ENCODE assay signal across 17 cellular contexts in genomic region chr12:15364221-15365170, GRCh38. TPM values are rescaled to one million over a fixed set of nuclear protein-coding genes. Genes with fewer than 3 reads are reported as not detected.
A peak's percentile ranks its signal among the peaks of the same experiment; 100 is the strongest.
DNase-seq lines count a peak whose midpoint lies in the region; ATAC-seq, FAIRE-seq and TF ChIP-seq lines count a peak whose summit lies in the region.
"Had no signal": no experiment of that assay in that cellular context is flagged by ENCODE, and none has a peak within 500 bp of the region (broad histone marks: within the 10 kb centered on the region; RNA-seq: fewer than 3 reads in every experiment).

No MANE protein-coding gene starts in this region.

- no peak for FAIRE-seq in astrocyte (lab: Jason Lieb, UNC)
- FAIRE-seq in keratinocyte (lab: Jason Lieb, UNC): peak; percentile 51

- H3K36me3 ChIP-seq in astrocyte (ENCODE audit: insufficient read depth, low read length) (no peaks in the 10 kb centered on the region), keratinocyte (ENCODE audit: control insufficient read depth in 2 of 2, extremely low read depth in 1 of 2, insufficient read depth in 2 of 2, low read length in 2 of 2) (no peaks in the 10 kb centered on the region)
- H3K36me3 ChIP-seq: tibial nerve had no signal

- H3K4me2 ChIP-seq in astrocyte (ENCODE audit: low read length) (no peak overlapping the region), keratinocyte (ENCODE audit: control insufficient read depth, extremely low read depth, insufficient read depth, low read depth, low read length) (peak overlapping the region; percentile 14)

- no peaks in the 10 kb centered on the region for H3K4me1 Mint-ChIP-seq in astrocyte (ENCODE audit: low read depth, unreplicated experiment)
- H3K4me1 Mint-ChIP-seq: memory B cell, neural crest cell had no signal

- H3K4me1 ChIP-seq in astrocyte (ENCODE audit: insufficient read depth, low read length) (no peaks in the 10 kb centered on the region), keratinocyte (ENCODE audit: control insufficient read depth, extremely low read depth, insufficient read depth, low read length) (peaks cover 9% of the 10 kb centered on the region)

- intact Hi-C loops in Right ventricle myocardium superior (cut with DNase I): no loop called here

- no peak overlapping the region for H3K27ac Mint-ChIP-seq in astrocyte (ENCODE audit: unreplicated experiment)
- H3K27ac Mint-ChIP-seq: memory B cell had no signal

- no peaks in the 10 kb centered on the region for H3K79me2 ChIP-seq in astrocyte (ENCODE audit: insufficient read depth, low read length)
- H3K79me2 ChIP-seq in keratinocyte (ENCODE audit: control insufficient read depth, insufficient read depth, low read length): no peaks in the 10 kb centered on the region

- H3K36me3 Mint-ChIP-seq in astrocyte (ENCODE audit: low read depth, unreplicated experiment): no peaks in the 10 kb centered on the region
- H3K36me3 Mint-ChIP-seq: memory B cell had no signal

- peaks cover 3% of the 10 kb centered on the region for H3K27me3 Mint-ChIP-seq in astrocyte (ENCODE audit: low read depth, unreplicated experiment)

- H3K4me3 ChIP-seq in astrocyte (ENCODE audit: insufficient read depth, low read depth, low read length) (no peak overlapping the region), keratinocyte (ENCODE audit: control insufficient read depth in 2 of 3, extremely low read depth in 1 of 3, insufficient read depth in 2 of 3, low read depth in 1 of 3, low read length in 3 of 3) (no peak overlapping the region)
- H3K4me3 ChIP-seq: tibial nerve had no signal

- H2AFZ ChIP-seq in astrocyte (ENCODE audit: low read depth, low read length) (no peak overlapping the region), keratinocyte (ENCODE audit: control insufficient read depth, low read length) (no peak overlapping the region)

- no peaks in the 10 kb centered on the region for H3K9me1 ChIP-seq in keratinocyte (ENCODE audit: control insufficient read depth, extremely low read depth, insufficient read depth, low read length)

- H3K9ac ChIP-seq in astrocyte (ENCODE audit: low read length) (no peak overlapping the region), keratinocyte (ENCODE audit: control insufficient read depth, extremely low read depth, insufficient read depth, low read length) (no peak overlapping the region)

- H3K9me3 Mint-ChIP-seq in astrocyte (ENCODE audit: unreplicated experiment): no peaks in the 10 kb centered on the region
- H3K9me3 Mint-ChIP-seq: neural crest cell had no signal

- H4K20me1 ChIP-seq in astrocyte (ENCODE audit: insufficient read depth, low read length) (no peaks in the 10 kb centered on the region), keratinocyte (ENCODE audit: control insufficient read depth, extremely low read depth, insufficient read depth, low read length) (no peaks in the 10 kb centered on the region)

- H3K9me3 ChIP-seq in astrocyte (ENCODE audit: insufficient read depth, low read depth, low read length) (no peaks in the 10 kb centered on the region), keratinocyte (ENCODE audit: control insufficient read depth, low read depth, low read length) (no peaks in the 10 kb centered on the region)
- H3K9me3 ChIP-seq: tibial nerve had no signal

- peak; percentile 21 for DNase-seq in Daoy (ENCODE audit: low read depth)
- peak; percentile 48 for DNase-seq in NCI-H146 (lab: John Stamatoyannopoulos, UW)
- peak; percentile 73 for DNase-seq in astrocyte (ENCODE audit: low read depth)
- DNase-seq in keratinocyte (ENCODE audit: low read depth, low spot score): no peak
- no peak for DNase-seq in SKM-1 treated with dmso at 0.1 percent for 144 hours (lab: John Stamatoyannopoulos, UW; ENCODE audit: unreplicated experiment)
- DNase-seq in middle frontal gyrus (ENCODE audit: extremely low spot score, low spot score): no peak
- DNase-seq in Right ventricle myocardium superior: no peak
- DNase-seq in left lobe of liver (ENCODE audit: low spot score): no peak
- DNase-seq: MV-4-11, NCI-H2227 treated with DMSO at 0.1 percent for 48 hours, SW 1271 had no signal

- dilution Hi-C loops in keratinocyte (cut with MboI; ENCODE audit: extremely low pct_ligation_motif_present, low sequenced_read_pairs): no loop called here

- ATAC-seq in Right ventricle myocardium superior (ENCODE audit: poor library complexity): no peak
- ATAC-seq in left lobe of liver: no peak
- ATAC-seq: sciatic nerve had no signal

- H3K27me3 ChIP-seq in astrocyte (ENCODE audit: insufficient read depth, low read length): no peaks in the 10 kb centered on the region
- no peaks in the 10 kb centered on the region for H3K27me3 ChIP-seq in keratinocyte (ENCODE audit: control insufficient read depth, extremely low read depth, insufficient read depth, low read length)
- H3K27me3 ChIP-seq: tibial nerve had no signal

- H3K4me3 Mint-ChIP-seq in astrocyte (ENCODE audit: unreplicated experiment): no peak overlapping the region
- H3K4me3 Mint-ChIP-seq: memory B cell, neural crest cell had no signal

- H3K27ac ChIP-seq in astrocyte (ENCODE audit: low read depth, low read length) (no peak overlapping the region), keratinocyte (ENCODE audit: control insufficient read depth, insufficient read depth, low read length) (no peak overlapping the region)
- H3K27ac ChIP-seq: tibial nerve had no signal

- TF ChIP-seq CTCF in astrocyte (IDR thresholded peaks at IDR 0.05; ENCODE audit: insufficient read depth, low read depth, low read length) (no peak), keratinocyte (optimal IDR thresholded peaks at IDR 0.05 in 1 of 3, IDR thresholded peaks at IDR 0.05 in 1 of 3, conservative IDR thresholded peaks at IDR 0.05 in 1 of 3; ENCODE audit: extremely low read depth in 1 of 3, insufficient read depth in 2 of 3, low read length in 3 of 3) (no peak)

RNA-seq across cellular contexts. Expression of gene PTPRO, which starts 42.2 kb away (rescaled TPM):
- total RNA-seq in Daoy (2014; rRNA removed; shearing (Covaris generic)): 1.5 and 3.0 TPM in 2 replicates
- total RNA-seq in astrocyte: 0.12 and 0.39 TPM in 2 replicates
- 0.10 to 0.17 TPM (median 0.14 TPM) in 3 replicates for polyA plus RNA-seq in keratinocyte
- not detected for polyA plus RNA-seq in keratinocyte (2011; ENCODE audit: low read depth)
- polyA plus RNA-seq in keratinocyte (2011; cell fraction: cytosol; rRNA removed): 0.04 and 0.15 TPM in 2 replicates
- 0.12 and 0.39 TPM in 2 replicates for polyA plus RNA-seq in keratinocyte (2011; cell fraction: nucleus; rRNA removed)
- 0.06 and 0.13 TPM in 2 replicates for polyA plus RNA-seq in keratinocyte (2012; ENCODE audit: low replicate concordance)
- polyA minus RNA-seq in keratinocyte: 0.10 to 0.35 TPM in 2 of 3 replicates, not detected in the other
- not detected for polyA minus RNA-seq in keratinocyte (2011; cell fraction: cytosol; rRNA and poly(A)+ RNA removed)
- polyA minus RNA-seq in keratinocyte (2011; cell fraction: nucleus; rRNA and poly(A)+ RNA removed): 0.21 and 0.62 TPM in 2 replicates
- total RNA-seq in Right ventricle myocardium superior: 0.91 TPM
- 0.58 TPM for total RNA-seq in left lobe of liver
- total RNA-seq: activated CD8-positive, alpha-beta memory T cell treated with anti-CD3 and anti-CD28 coated beads for 36 hours; dermis microvascular lymphatic vessel endothelial cell had no signal

Comparison
In these comparisons a context has a peak if more than half of its experiments do, and no peak if none do; other contexts are left out.
1. DNase-seq: peak in Daoy (single experiment), NCI-H146 (single experiment) and astrocyte (single experiment); none in keratinocyte (single experiment), SKM-1 treated with dmso at 0.1 percent for 144 hours (single experiment), middle frontal gyrus (single experiment), Right ventricle myocardium superior (single experiment) and left lobe of liver (single experiment).